Comparison of ENCODE assay signal across 8 cellular contexts in genomic region chr3:127590593-127591477, GRCh38.
DNase-seq lines count a peak whose midpoint lies in the region; ATAC-seq lines count a peak whose summit lies in the region.

Gene TPRA1 (minus strand): TSS chr3:127590733. CDS start chr3:127580146, 10,587 bp downstream.

- peak; percentile 83 for DNase-seq in NK-92 treated with Interleukin-12 subunit alpha and Interleukin-12 subunit beta, amount 100 ng/mL, for 24 hours (lab: John Stamatoyannopoulos, UW)
- DNase-seq in NK-92 (lab: John Stamatoyannopoulos, UW; ENCODE audit: unreplicated experiment) (no peak), NCI-H2029 (lab: John Stamatoyannopoulos, UW) (peak; percentile 98), T1000 (lab: John Stamatoyannopoulos, UW) (peak; percentile 89), astrocyte of the hippocampus (ENCODE audit: low read depth, low spot score) (peak; percentile 96), hippocampal formation (lab: John Stamatoyannopoulos, UW) (peak; percentile 90 to 97), retina (peak; percentile 98)

- peak; percentile 72 for ATAC-seq in HG02981 (IDR thresholded peaks at IDR 0.05; ENCODE audit: unreplicated experiment)
